Comparison of ENCODE assay signal across 1 cellular context in the genomic region with DNA sequence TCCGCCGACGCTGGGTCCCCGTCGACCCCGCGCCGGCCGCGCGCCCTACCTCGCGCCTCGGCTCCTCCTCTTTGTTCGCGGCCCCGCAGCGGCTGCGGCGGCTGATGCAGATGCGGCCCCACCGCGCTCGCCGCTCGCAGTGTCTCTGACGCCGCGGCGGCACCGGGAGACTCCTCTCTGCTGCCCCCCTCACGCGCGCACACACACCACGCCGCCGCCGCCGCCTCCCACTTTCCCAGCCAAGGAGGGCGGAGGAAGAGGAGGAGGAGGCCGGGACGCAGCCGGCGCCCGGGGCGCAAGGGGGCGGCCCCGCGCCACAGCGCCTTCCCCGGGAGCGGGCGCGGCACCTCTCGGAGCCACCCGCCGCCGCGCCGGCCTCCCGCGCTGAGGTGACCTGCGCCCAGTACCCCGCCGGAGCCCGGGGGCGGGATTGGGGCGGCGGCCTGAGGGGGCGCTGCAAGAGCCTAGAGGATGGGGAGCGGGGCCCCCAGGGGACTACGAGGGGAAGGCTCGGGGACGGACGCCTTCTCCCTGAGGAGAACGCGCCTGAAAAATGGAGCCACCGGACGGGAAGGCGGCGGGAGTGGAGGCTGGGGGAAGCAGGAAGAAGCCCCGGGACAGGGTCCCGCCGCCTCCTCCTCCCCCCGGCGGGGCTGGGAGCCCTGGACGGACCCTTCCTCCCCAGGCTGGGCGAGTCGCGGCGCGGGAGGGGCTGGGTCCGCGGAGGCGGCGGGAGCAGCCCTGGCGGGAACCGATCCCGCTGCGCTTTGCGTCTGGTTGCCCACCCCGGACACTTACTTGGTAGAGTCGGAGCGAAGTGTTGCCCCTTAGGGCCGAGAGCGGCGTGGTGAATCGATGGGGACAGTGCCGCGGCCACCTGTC.
TF ChIP-seq lines count a peak whose summit lies in the region.

A gene (minus strand): TSS at position 147 of the 882 bp plus-strand sequence. CDS start 1,744 bp downstream, outside the sequence.

TF ChIP-seq in HepG2, 621 proteins besides CTCF, POLR2A, EP300 and RAD21 (continued from another document and continues in another):
- TF ChIP-seq, protein P1, sequence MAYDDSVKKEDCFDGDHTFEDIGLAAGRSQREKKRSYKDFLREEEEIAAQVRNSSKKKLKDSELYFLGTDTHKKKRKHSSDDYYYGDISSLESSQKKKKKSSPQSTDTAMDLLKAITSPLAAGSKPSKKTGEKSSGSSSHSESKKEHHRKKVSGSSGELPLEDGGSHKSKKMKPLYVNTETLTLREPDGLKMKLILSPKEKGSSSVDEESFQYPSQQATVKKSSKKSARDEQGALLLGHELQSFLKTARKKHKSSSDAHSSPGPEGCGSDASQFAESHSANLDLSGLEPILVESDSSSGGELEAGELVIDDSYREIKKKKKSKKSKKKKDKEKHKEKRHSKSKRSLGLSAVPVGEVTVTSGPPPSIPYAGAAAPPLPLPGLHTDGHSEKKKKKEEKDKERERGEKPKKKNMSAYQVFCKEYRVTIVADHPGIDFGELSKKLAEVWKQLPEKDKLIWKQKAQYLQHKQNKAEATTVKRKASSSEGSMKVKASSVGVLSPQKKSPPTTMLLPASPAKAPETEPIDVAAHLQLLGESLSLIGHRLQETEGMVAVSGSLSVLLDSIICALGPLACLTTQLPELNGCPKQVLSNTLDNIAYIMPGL (CRISPR knock-in tag; IDR thresholded peaks at IDR 0.05; ENCODE audit: borderline replicate concordance in 1 of 2, low read depth in 1 of 2), result peak; percentile 58 to 71; a peak in 3 of 4 replicates
- TF ChIP-seq, protein P2, sequence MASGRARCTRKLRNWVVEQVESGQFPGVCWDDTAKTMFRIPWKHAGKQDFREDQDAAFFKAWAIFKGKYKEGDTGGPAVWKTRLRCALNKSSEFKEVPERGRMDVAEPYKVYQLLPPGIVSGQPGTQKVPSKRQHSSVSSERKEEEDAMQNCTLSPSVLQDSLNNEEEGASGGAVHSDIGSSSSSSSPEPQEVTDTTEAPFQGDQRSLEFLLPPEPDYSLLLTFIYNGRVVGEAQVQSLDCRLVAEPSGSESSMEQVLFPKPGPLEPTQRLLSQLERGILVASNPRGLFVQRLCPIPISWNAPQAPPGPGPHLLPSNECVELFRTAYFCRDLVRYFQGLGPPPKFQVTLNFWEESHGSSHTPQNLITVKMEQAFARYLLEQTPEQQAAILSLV (CRISPR knock-in tag; IDR thresholded peaks at IDR 0.05; ENCODE audit: borderline replicate concordance), result 0 out of 2 replicates have a peak, but pooled peaks have one; percentile 7
- TF ChIP-seq REPIN1 (CRISPR knock-in tag; IDR thresholded peaks at IDR 0.05; ENCODE audit: borderline replicate concordance, low read depth) (no peak), ONECUT2 (CRISPR knock-in tag; IDR thresholded peaks at IDR 0.05) (no peak), ZNF839 (CRISPR knock-in tag; IDR thresholded peaks at IDR 0.05; ENCODE audit: borderline replicate concordance) (no peak), ZZZ3 (CRISPR knock-in tag; IDR thresholded peaks at IDR 0.05; ENCODE audit: borderline replicate concordance) (no peak), ZNF224 (CRISPR knock-in tag; IDR thresholded peaks at IDR 0.05) (0 out of 2 replicates have a peak, but pooled peaks have one; percentile 56), NFRKB (IDR thresholded peaks at IDR 0.05) (no peak), NR2F2 (IDR thresholded peaks at IDR 0.05; ENCODE audit: borderline replicate concordance, low read depth) (no peak), ARNT (IDR thresholded peaks at IDR 0.05) (no peak), FLYWCH1 (CRISPR knock-in tag; IDR thresholded peaks at IDR 0.05) (no peak), TMF1 (CRISPR knock-in tag; IDR thresholded peaks at IDR 0.05; ENCODE audit: low read depth) (no peak), MTA3 (CRISPR knock-in tag; IDR thresholded peaks at IDR 0.05) (no peak), ZNF850 (CRISPR knock-in tag; conservative IDR thresholded peaks at IDR 0.05) (no peak), KLF12 (CRISPR knock-in tag; IDR thresholded peaks at IDR 0.05; ENCODE audit: borderline replicate concordance) (peak; percentile 22; the same call in 1 of the 2 replicates), EHMT2 (IDR thresholded peaks at IDR 0.05; ENCODE audit: borderline replicate concordance, low read depth, low read length) (no peak), ZFP41 (CRISPR knock-in tag; IDR thresholded peaks at IDR 0.05; ENCODE audit: borderline replicate concordance) (no peak), SP140L (CRISPR knock-in tag; IDR thresholded peaks at IDR 0.05; ENCODE audit: borderline replicate concordance) (no peak), ZNF3 (CRISPR knock-in tag; IDR thresholded peaks at IDR 0.05) (no peak), NFE2L1 (CRISPR knock-in tag; IDR thresholded peaks at IDR 0.05; ENCODE audit: borderline replicate concordance) (no peak), GPN1 (CRISPR knock-in tag; IDR thresholded peaks at IDR 0.05; ENCODE audit: borderline replicate concordance) (no peak), ZBTB3 (CRISPR knock-in tag; IDR thresholded peaks at IDR 0.05; ENCODE audit: borderline replicate concordance, low read depth) (0 out of 2 replicates have a peak, but pooled peaks have one; percentile 52), ZNF672 (CRISPR knock-in tag; IDR thresholded peaks at IDR 0.05) (no peak), ZNF337 (CRISPR knock-in tag; IDR thresholded peaks at IDR 0.05; ENCODE audit: borderline replicate concordance, low read depth) (no peak), SRF (IDR thresholded peaks at IDR 0.05; ENCODE audit: low read depth, low read length) (no peak), RBFOX2 (IDR thresholded peaks at IDR 0.05; ENCODE audit: low read depth, low read length) (peak; percentile 75), ATRX (CRISPR knock-in tag; IDR thresholded peaks at IDR 0.05; ENCODE audit: borderline replicate concordance) (no peak), ZNF569 (CRISPR knock-in tag; IDR thresholded peaks at IDR 0.05; ENCODE audit: borderline replicate concordance) (no peak)
- TF ChIP-seq, protein P3, sequence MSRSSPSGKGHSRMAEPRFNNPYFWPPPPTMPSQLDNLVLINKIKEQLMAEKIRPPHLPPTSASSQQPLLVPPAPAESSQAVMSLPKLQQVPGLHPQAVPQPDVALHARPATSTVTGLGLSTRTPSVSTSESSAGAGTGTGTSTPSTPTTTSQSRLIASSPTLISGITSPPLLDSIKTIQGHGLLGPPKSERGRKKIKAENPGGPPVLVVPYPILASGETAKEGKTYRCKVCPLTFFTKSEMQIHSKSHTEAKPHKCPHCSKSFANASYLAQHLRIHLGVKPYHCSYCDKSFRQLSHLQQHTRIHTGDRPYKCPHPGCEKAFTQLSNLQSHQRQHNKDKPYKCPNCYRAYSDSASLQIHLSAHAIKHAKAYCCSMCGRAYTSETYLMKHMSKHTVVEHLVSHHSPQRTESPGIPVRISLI (CRISPR knock-in tag; IDR thresholded peaks at IDR 0.05; ENCODE audit: borderline replicate concordance), result 0 out of 2 replicates have a peak, but pooled peaks have one; percentile 13
- TF ChIP-seq, protein P4, sequence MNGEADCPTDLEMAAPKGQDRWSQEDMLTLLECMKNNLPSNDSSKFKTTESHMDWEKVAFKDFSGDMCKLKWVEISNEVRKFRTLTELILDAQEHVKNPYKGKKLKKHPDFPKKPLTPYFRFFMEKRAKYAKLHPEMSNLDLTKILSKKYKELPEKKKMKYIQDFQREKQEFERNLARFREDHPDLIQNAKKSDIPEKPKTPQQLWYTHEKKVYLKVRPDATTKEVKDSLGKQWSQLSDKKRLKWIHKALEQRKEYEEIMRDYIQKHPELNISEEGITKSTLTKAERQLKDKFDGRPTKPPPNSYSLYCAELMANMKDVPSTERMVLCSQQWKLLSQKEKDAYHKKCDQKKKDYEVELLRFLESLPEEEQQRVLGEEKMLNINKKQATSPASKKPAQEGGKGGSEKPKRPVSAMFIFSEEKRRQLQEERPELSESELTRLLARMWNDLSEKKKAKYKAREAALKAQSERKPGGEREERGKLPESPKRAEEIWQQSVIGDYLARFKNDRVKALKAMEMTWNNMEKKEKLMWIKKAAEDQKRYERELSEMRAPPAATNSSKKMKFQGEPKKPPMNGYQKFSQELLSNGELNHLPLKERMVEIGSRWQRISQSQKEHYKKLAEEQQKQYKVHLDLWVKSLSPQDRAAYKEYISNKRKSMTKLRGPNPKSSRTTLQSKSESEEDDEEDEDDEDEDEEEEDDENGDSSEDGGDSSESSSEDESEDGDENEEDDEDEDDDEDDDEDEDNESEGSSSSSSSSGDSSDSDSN (CRISPR knock-in tag; IDR thresholded peaks at IDR 0.05), result peak; percentile 81; the same call in 1 of the 2 replicates
- TF ChIP-seq, protein P5, sequence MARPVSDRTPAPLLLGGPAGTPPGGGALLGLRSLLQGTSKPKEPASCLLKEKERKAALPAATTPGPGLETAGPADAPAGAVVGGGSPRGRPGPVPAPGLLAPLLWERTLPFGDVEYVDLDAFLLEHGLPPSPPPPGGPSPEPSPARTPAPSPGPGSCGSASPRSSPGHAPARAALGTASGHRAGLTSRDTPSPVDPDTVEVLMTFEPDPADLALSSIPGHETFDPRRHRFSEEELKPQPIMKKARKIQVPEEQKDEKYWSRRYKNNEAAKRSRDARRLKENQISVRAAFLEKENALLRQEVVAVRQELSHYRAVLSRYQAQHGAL (CRISPR knock-in tag; IDR thresholded peaks at IDR 0.05; ENCODE audit: not compliant biosample characterization), result no peak
- TF ChIP-seq, protein P6, sequence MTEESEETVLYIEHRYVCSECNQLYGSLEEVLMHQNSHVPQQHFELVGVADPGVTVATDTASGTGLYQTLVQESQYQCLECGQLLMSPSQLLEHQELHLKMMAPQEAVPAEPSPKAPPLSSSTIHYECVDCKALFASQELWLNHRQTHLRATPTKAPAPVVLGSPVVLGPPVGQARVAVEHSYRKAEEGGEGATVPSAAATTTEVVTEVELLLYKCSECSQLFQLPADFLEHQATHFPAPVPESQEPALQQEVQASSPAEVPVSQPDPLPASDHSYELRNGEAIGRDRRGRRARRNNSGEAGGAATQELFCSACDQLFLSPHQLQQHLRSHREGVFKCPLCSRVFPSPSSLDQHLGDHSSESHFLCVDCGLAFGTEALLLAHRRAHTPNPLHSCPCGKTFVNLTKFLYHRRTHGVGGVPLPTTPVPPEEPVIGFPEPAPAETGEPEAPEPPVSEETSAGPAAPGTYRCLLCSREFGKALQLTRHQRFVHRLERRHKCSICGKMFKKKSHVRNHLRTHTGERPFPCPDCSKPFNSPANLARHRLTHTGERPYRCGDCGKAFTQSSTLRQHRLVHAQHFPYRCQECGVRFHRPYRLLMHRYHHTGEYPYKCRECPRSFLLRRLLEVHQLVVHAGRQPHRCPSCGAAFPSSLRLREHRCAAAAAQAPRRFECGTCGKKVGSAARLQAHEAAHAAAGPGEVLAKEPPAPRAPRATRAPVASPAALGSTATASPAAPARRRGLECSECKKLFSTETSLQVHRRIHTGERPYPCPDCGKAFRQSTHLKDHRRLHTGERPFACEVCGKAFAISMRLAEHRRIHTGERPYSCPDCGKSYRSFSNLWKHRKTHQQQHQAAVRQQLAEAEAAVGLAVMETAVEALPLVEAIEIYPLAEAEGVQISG (CRISPR knock-in tag; IDR thresholded peaks at IDR 0.05), result peak; percentile 56
- TF ChIP-seq, protein P7, sequence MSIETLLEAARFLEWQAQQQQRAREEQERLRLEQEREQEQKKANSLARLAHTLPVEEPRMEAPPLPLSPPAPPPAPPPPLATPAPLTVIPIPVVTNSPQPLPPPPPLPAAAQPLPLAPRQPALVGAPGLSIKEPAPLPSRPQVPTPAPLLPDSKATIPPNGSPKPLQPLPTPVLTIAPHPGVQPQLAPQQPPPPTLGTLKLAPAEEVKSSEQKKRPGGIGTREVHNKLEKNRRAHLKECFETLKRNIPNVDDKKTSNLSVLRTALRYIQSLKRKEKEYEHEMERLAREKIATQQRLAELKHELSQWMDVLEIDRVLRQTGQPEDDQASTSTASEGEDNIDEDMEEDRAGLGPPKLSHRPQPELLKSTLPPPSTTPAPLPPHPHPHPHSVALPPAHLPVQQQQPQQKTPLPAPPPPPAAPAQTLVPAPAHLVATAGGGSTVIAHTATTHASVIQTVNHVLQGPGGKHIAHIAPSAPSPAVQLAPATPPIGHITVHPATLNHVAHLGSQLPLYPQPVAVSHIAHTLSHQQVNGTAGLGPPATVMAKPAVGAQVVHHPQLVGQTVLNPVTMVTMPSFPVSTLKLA (IDR thresholded peaks at IDR 0.05), result no peak
- TF ChIP-seq, protein P8, sequence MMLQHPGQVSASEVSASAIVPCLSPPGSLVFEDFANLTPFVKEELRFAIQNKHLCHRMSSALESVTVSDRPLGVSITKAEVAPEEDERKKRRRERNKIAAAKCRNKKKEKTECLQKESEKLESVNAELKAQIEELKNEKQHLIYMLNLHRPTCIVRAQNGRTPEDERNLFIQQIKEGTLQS (CRISPR knock-in tag; IDR thresholded peaks at IDR 0.05), result 0 out of 2 replicates have a peak, but pooled peaks have one; percentile 17
- TF ChIP-seq, protein P9, sequence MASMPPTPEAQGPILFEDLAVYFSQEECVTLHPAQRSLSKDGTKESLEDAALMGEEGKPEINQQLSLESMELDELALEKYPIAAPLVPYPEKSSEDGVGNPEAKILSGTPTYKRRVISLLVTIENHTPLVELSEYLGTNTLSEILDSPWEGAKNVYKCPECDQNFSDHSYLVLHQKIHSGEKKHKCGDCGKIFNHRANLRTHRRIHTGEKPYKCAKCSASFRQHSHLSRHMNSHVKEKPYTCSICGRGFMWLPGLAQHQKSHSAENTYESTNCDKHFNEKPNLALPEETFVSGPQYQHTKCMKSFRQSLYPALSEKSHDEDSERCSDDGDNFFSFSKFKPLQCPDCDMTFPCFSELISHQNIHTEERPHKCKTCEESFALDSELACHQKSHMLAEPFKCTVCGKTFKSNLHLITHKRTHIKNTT (CRISPR knock-in tag; IDR thresholded peaks at IDR 0.05), result no peak
- TF ChIP-seq, protein P10, sequence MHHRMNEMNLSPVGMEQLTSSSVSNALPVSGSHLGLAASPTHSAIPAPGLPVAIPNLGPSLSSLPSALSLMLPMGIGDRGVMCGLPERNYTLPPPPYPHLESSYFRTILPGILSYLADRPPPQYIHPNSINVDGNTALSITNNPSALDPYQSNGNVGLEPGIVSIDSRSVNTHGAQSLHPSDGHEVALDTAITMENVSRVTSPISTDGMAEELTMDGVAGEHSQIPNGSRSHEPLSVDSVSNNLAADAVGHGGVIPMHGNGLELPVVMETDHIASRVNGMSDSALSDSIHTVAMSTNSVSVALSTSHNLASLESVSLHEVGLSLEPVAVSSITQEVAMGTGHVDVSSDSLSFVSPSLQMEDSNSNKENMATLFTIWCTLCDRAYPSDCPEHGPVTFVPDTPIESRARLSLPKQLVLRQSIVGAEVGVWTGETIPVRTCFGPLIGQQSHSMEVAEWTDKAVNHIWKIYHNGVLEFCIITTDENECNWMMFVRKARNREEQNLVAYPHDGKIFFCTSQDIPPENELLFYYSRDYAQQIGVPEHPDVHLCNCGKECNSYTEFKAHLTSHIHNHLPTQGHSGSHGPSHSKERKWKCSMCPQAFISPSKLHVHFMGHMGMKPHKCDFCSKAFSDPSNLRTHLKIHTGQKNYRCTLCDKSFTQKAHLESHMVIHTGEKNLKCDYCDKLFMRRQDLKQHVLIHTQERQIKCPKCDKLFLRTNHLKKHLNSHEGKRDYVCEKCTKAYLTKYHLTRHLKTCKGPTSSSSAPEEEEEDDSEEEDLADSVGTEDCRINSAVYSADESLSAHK (CRISPR knock-in tag; IDR thresholded peaks at IDR 0.05; ENCODE audit: borderline replicate concordance), result no peak
- TF ChIP-seq, protein P11, sequence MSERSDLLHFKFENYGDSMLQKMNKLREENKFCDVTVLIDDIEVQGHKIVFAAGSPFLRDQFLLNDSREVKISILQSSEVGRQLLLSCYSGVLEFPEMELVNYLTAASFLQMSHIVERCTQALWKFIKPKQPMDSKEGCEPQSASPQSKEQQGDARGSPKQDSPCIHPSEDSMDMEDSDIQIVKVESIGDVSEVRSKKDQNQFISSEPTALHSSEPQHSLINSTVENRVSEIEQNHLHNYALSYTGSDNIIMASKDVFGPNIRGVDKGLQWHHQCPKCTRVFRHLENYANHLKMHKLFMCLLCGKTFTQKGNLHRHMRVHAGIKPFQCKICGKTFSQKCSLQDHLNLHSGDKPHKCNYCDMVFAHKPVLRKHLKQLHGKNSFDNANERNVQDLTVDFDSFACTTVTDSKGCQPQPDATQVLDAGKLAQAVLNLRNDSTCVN (CRISPR knock-in tag; IDR thresholded peaks at IDR 0.05; ENCODE audit: borderline replicate concordance), result no peak
